In genomic region chr7:27605689-27606269, GRCh38 we compare ENCODE assay signal across 9 cellular contexts. TPM values are rescaled to one million over a fixed set of nuclear protein-coding genes. Genes with fewer than 3 reads are reported as not detected.
DNase-seq lines count a peak whose midpoint lies in the region; ATAC-seq and TF ChIP-seq lines count a peak whose summit lies in the region.
"Had no signal": no experiment of that assay in that cellular context is flagged by ENCODE, and none has a peak within 500 bp of the region (broad histone marks: within the 10 kb centered on the region; RNA-seq: fewer than 3 reads in every experiment).

No MANE protein-coding gene starts in this region.

- no peaks in the 10 kb centered on the region for H3K4me1 ChIP-seq in effector memory CD4-positive, alpha-beta T cell (ENCODE audit: control insufficient read depth, insufficient read depth, low read length, poor library complexity, severe bottlenecking)

- no peak overlapping the region for H3K4me3 Mint-ChIP-seq in progenitor cell of endocrine pancreas (ENCODE audit: low read depth)
- H3K4me3 Mint-ChIP-seq: central memory CD8-positive, alpha-beta T cell had no signal

- peaks cover 19% of the 10 kb centered on the region for H3K4me1 Mint-ChIP-seq in progenitor cell of endocrine pancreas (ENCODE audit: low read depth)
- H3K4me1 Mint-ChIP-seq: central memory CD8-positive, alpha-beta T cell had no signal

- no peaks in the 10 kb centered on the region for H3K27me3 Mint-ChIP-seq in progenitor cell of endocrine pancreas
- H3K27me3 Mint-ChIP-seq: central memory CD8-positive, alpha-beta T cell had no signal

- intact Hi-C loops in dorsolateral prefrontal cortex (cut with DNase I): no loop called here

- no peaks in the 10 kb centered on the region for H3K36me3 Mint-ChIP-seq in progenitor cell of endocrine pancreas (ENCODE audit: insufficient read depth)

- no peak for ATAC-seq in HG03521 (IDR thresholded peaks at IDR 0.05; ENCODE audit: unreplicated experiment)
- ATAC-seq in GM21825 (IDR thresholded peaks at IDR 0.05; ENCODE audit: unreplicated experiment): no peak

- H3K27ac ChIP-seq in dorsolateral prefrontal cortex: no peak overlapping the region
- no peak overlapping the region for H3K27ac ChIP-seq in effector memory CD4-positive, alpha-beta T cell (ENCODE audit: insufficient read depth, low read length, poor library complexity, severe bottlenecking)

- no peaks in the 10 kb centered on the region for H3K27me3 ChIP-seq in dorsolateral prefrontal cortex
- no peaks in the 10 kb centered on the region for H3K27me3 ChIP-seq in effector memory CD4-positive, alpha-beta T cell (replicated peaks; ENCODE audit: control insufficient read depth, insufficient read depth, low read length, poor library complexity, severe bottlenecking)

- no peaks in the 10 kb centered on the region for H3K36me3 ChIP-seq in effector memory CD4-positive, alpha-beta T cell (ENCODE audit: control insufficient read depth, insufficient read depth, low read length)

- DNase-seq in GF-D8 (lab: John Stamatoyannopoulos, UW) (peak; percentile 16), NCI-H1694 treated with DMSO at 0.1 percent for 48 hours (lab: John Stamatoyannopoulos, UW) (peak; percentile 31), dorsolateral prefrontal cortex (no peak), progenitor cell of endocrine pancreas (ENCODE audit: low spot score, unreplicated experiment) (no peak)
- no peak for DNase-seq in effector memory CD4-positive, alpha-beta T cell
- no peak for DNase-seq in activated CD4-positive, CD25-positive, alpha-beta regulatory T cell treated with anti-CD3 and anti-CD28 coated beads, Interleukin-2, amount 50 U/mL, for 72 hours

- no peak overlapping the region for H3K4me3 ChIP-seq in dorsolateral prefrontal cortex
- H3K4me3 ChIP-seq in effector memory CD4-positive, alpha-beta T cell (ENCODE audit: insufficient read depth, low read depth, low read length, poor library complexity, severe bottlenecking): no peak overlapping the region

- H3K9me3 ChIP-seq in effector memory CD4-positive, alpha-beta T cell (ENCODE audit: control insufficient read depth, low read length): no peaks in the 10 kb centered on the region

- no peaks in the 10 kb centered on the region for H3K9me3 Mint-ChIP-seq in progenitor cell of endocrine pancreas (ENCODE audit: low read depth)
- H3K9me3 Mint-ChIP-seq: central memory CD8-positive, alpha-beta T cell had no signal

- no peak overlapping the region for H3K27ac Mint-ChIP-seq in progenitor cell of endocrine pancreas

- TF ChIP-seq CTCF in dorsolateral prefrontal cortex (IDR thresholded peaks at IDR 0.05 in 54 of 56, conservative IDR thresholded peaks at IDR 0.05 in 2 of 56; ENCODE audit: low read depth in 1 of 56, partially characterized antibody in 56 of 56): peak in 53 of 56 donors; percentile 17 to 64 (median 42)
- peak; percentile 57 for TF ChIP-seq CTCF in progenitor cell of endocrine pancreas (IDR thresholded peaks at IDR 0.05; ENCODE audit: unreplicated experiment)

RNA-seq across cellular contexts. Expression of gene HIBADH, which starts 56.9 kb away (rescaled TPM):
- 10 to 100 TPM; 15.1 to 29.9 (median 20.1) TPM for total RNA-seq in dorsolateral prefrontal cortex
- total RNA-seq in progenitor cell of endocrine pancreas: 23.2 and 25.3 TPM in 2 replicates

Comparison
In these comparisons a context has a peak if more than half of its experiments do, and no peak if none do; other contexts are left out.
1. DNase-seq: peak in GF-D8 (single experiment) and NCI-H1694 treated with DMSO at 0.1 percent for 48 hours (single experiment); none in dorsolateral prefrontal cortex (0 of 10), progenitor cell of endocrine pancreas (single experiment), effector memory CD4-positive, alpha-beta T cell (0 of 3) and activated CD4-positive, CD25-positive, alpha-beta regulatory T cell treated with anti-CD3 and anti-CD28 coated beads, Interleukin-2, amount 50 U/mL, for 72 hours (single experiment).